Comparison of ENCODE assay signal across 8 cellular contexts in genomic region chr12:68612245-68612644, GRCh38. TPM values are rescaled to one million over a fixed set of nuclear protein-coding genes. Genes with fewer than 3 reads are reported as not detected.
DNase-seq lines count a peak whose midpoint lies in the region; ATAC-seq, FAIRE-seq and TF ChIP-seq lines count a peak whose summit lies in the region.

No MANE protein-coding gene starts in this region.

- intact Hi-C loops in left ventricle myocardium inferior (cut with micrococcal nuclease) (loop anchor here (10.0 kb wide), 1 partner anchor 247 kb away; no protein-coding TSS in a partner anchor), left cardiac atrium (cut with DNase I) (loop anchor here in 1 of 2 donors (10.0 kb wide), 1 partner anchor 257 kb away; no protein-coding TSS in a partner anchor), GM12878 (cut with micrococcal nuclease; ENCODE audit: unreplicated experiment) (loop anchor here (2.0 to 5.0 kb wide), 3 partner anchors 165 to 247 kb away; partner anchors contain the start of gene MDM2)

- no peak overlapping the region for H3K23ac ChIP-seq in mesenchymal stem cell (ENCODE audit: low read length in 2 of 2)

- no peak overlapping the region for H4K8ac ChIP-seq in mesenchymal stem cell (ENCODE audit: low read length)

- no peak overlapping the region for H2AFZ ChIP-seq in GM12878 (ENCODE audit: control insufficient read depth, low read depth, low read length)
- H2AFZ ChIP-seq in mesenchymal stem cell (ENCODE audit: low read depth, low read length): no peak overlapping the region

- TF ChIP-seq CTCF in left ventricle myocardium inferior (IDR thresholded peaks at IDR 0.05; ENCODE audit: borderline replicate concordance) (no peak), GM12878 (IDR thresholded peaks at IDR 0.05 in 2 of 3, conservative IDR thresholded peaks at IDR 0.05 in 1 of 3; ENCODE audit: control insufficient read depth in 2 of 3, extremely low read depth in 1 of 3, insufficient read depth in 1 of 3, low read depth in 3 of 3, low read length in 3 of 3) (no peak)

- H3K79me2 ChIP-seq in GM12878 (ENCODE audit: control insufficient read depth, insufficient read depth, low read length): peaks cover 64% of the 10 kb centered on the region

- no peak overlapping the region for H3K14ac ChIP-seq in mesenchymal stem cell (ENCODE audit: low read length in 2 of 2)

- no peak overlapping the region for H3K18ac ChIP-seq in mesenchymal stem cell (ENCODE audit: low read depth in 1 of 2, low read length in 2 of 2)

- 0% methylated on average over 5 of the region's 5 CpGs for WGBS in GM12878 (ENCODE audit: insufficient coverage, insufficient replicate concordance, low lambda C conversion rate, missing lambda C conversion rate)
- 0% methylated on average over 1 of the region's 5 CpGs for WGBS in mesenchymal stem cell

- H3K4me3 ChIP-seq in left ventricle myocardium inferior (peak overlapping the region; percentile 82), GM12878 (peak overlapping the region; percentile 86), mesenchymal stem cell (ENCODE audit: insufficient read depth in 1 of 2, low read depth in 1 of 2, low read length in 2 of 2) (peak overlapping the region in 1 of 2 experiments; percentile 83)

- ATAC-seq in left cardiac atrium (no peak), GM12878 (peak; percentile 11), GM18502 (IDR thresholded peaks at IDR 0.05; ENCODE audit: poor library complexity, unreplicated experiment) (no peak)

- H3K27me3 ChIP-seq in left ventricle myocardium inferior (ENCODE audit: low read depth): no peaks in the 10 kb centered on the region
- H3K27me3 ChIP-seq in GM12878 (replicated peaks in 1 of 2; ENCODE audit: control insufficient read depth in 2 of 2, insufficient read depth in 2 of 2, low read length in 1 of 2): no peaks in the 10 kb centered on the region
- H3K27me3 ChIP-seq in mesenchymal stem cell (ENCODE audit: control insufficient read depth in 1 of 2, insufficient read depth in 1 of 2, low read length in 2 of 2): no peaks in the 10 kb centered on the region

- no peak for FAIRE-seq in GM12878 (lab: Jason Lieb, UNC)

- H2AK5ac ChIP-seq in mesenchymal stem cell (ENCODE audit: low read length, severe bottlenecking): no peak overlapping the region

- no peak for TF ChIP-seq POLR2A in GM12878 (IDR thresholded peaks at IDR 0.05; ENCODE audit: low read depth, low read length)

- POLR2A ChIA-PET in GM12878 (lab: Charles Lee): interaction anchor here (0.6 to 2.3 kb wide), 16 partner anchors 9 to 281 kb away, joined by 3 to 13 read pairs (median 4); partner anchors contain the start of genes MDM2 and SLC35E3

- no peaks in the 10 kb centered on the region for H3K79me1 ChIP-seq in mesenchymal stem cell (replicated peaks; ENCODE audit: low read length, poor library complexity, severe bottlenecking)

- in situ Hi-C loops in GM12878 (cut with MboI): loop anchor here (25.0 kb wide), 1 partner anchor 250 kb away; no protein-coding TSS in a partner anchor

- H3K36me3 ChIP-seq in left ventricle myocardium inferior (no peaks in the 10 kb centered on the region), GM12878 (ENCODE audit: control insufficient read depth in 2 of 2, insufficient read depth in 2 of 2, low read length in 1 of 2) (no peaks in the 10 kb centered on the region), mesenchymal stem cell (ENCODE audit: control insufficient read depth in 1 of 2, insufficient read depth in 2 of 2, low read depth in 1 of 2, low read length in 2 of 2) (peaks cover 0 to 4% of the 10 kb centered on the region in 2 experiments)

- H3K9me3 ChIP-seq in left ventricle myocardium inferior (replicated peaks) (no peaks in the 10 kb centered on the region), GM12878 (replicated peaks; ENCODE audit: control insufficient read depth, insufficient read depth, low read length) (no peaks in the 10 kb centered on the region), mesenchymal stem cell (ENCODE audit: control insufficient read depth, low read length) (no peaks in the 10 kb centered on the region)

- H3K27ac ChIP-seq in left ventricle myocardium inferior (replicated peaks): peak overlapping the region; percentile 95
- H3K27ac ChIP-seq in GM12878 (ENCODE audit: control insufficient read depth, insufficient read depth): peak overlapping the region; percentile 98
- no peak overlapping the region for H3K27ac ChIP-seq in mesenchymal stem cell (ENCODE audit: low read length, poor library complexity, severe bottlenecking)

- H3K9ac ChIP-seq in GM12878 (ENCODE audit: control insufficient read depth, insufficient read depth, low read length) (peak overlapping the region; percentile 98), mesenchymal stem cell (ENCODE audit: low read length) (peak overlapping the region; percentile 99)

- H2BK5ac ChIP-seq in mesenchymal stem cell (ENCODE audit: low read depth, low read length, poor library complexity, severe bottlenecking): no peak overlapping the region

- H3K4me2 ChIP-seq in GM12878 (ENCODE audit: control insufficient read depth, insufficient read depth): peak overlapping the region; percentile 84
- peak overlapping the region; percentile 36 for H3K4me2 ChIP-seq in mesenchymal stem cell (ENCODE audit: low read length, poor library complexity, severe bottlenecking)

- H3K4me1 ChIP-seq in left ventricle myocardium inferior: peaks cover 65% of the 10 kb centered on the region
- H3K4me1 ChIP-seq in GM12878 (ENCODE audit: control insufficient read depth, insufficient read depth, low read length): peaks cover 4% of the 10 kb centered on the region; the same call in 1 of the 2 replicates
- peaks cover 7% of the 10 kb centered on the region for H3K4me1 ChIP-seq in mesenchymal stem cell (ENCODE audit: control insufficient read depth, insufficient read depth, low read depth, low read length)

- BruUV-seq in GM12878 (replicated peaks; lab: Mats Ljungman, UMichigan): TSS peak; percentile 56

- CTCF ChIA-PET in GM12878 (lab: Yijun Ruan, JAX): interaction anchor here (0.9 to 2.1 kb wide), 5 partner anchors 10 to 252 kb away, joined by 3 to 11 read pairs (median 6); no protein-coding TSS in a partner anchor

- TF ChIP-seq RAD21 in GM12878 (IDR thresholded peaks at IDR 0.05; ENCODE audit: insufficient read depth, low read depth, low read length): no peak

- no peak for DNase-seq in left ventricle myocardium inferior
- no peak for DNase-seq in left cardiac atrium
- DNase-seq in GM12878 (ENCODE audit: low read depth, low spot score): no peak
- peak; percentile 66 for DNase-seq in mesenchymal stem cell
- DNase-seq in AML-193 (lab: John Stamatoyannopoulos, UW): no peak
- DNase-seq in COLO829 (ENCODE audit: low spot score): no peak
- DNase-seq in hepatic stellate cell (ENCODE audit: low spot score): no peak

- H4K91ac ChIP-seq in mesenchymal stem cell (ENCODE audit: low read length): no peak overlapping the region

- RAD21 ChIA-PET in GM12878 (lab: Charles Lee; ENCODE audit: unreplicated experiment): interaction anchor here (0.8 to 5.1 kb wide), 21 partner anchors 10 to 293 kb away, joined by 3 to 42 read pairs (median 5); partner anchors contain the start of genes MDM1, MDM2 and SLC35E3

- no peak overlapping the region for H2BK120ac ChIP-seq in mesenchymal stem cell (ENCODE audit: low read depth, low read length)

- H2BK12ac ChIP-seq in mesenchymal stem cell (ENCODE audit: low read length in 2 of 2): no peak overlapping the region

- no peak for TF ChIP-seq EP300 in GM12878 (IDR thresholded peaks at IDR 0.05; ENCODE audit: borderline replicate concordance in 1 of 2, control insufficient read depth in 1 of 2, low read depth in 2 of 2, low read length in 2 of 2)

- peaks cover 5% of the 10 kb centered on the region; the same call in 1 of the 2 replicates for H4K20me1 ChIP-seq in GM12878 (ENCODE audit: control insufficient read depth, insufficient read depth)

- SMC1A ChIA-PET in GM12878 (lab: Charles Lee; ENCODE audit: uncharacterized antibody, unreplicated experiment): interaction anchor here (0.9 to 5.9 kb wide), 21 partner anchors 11 to 257 kb away, joined by 3 to 53 read pairs (median 6); partner anchors contain the start of gene MDM2

- no peak overlapping the region for H3K4ac ChIP-seq in mesenchymal stem cell (ENCODE audit: low read depth in 1 of 2, low read length in 2 of 2)

- H2BK15ac ChIP-seq in mesenchymal stem cell (ENCODE audit: low read depth, poor library complexity, severe bottlenecking): no peak overlapping the region

TF ChIP-seq in GM12878, 131 proteins besides CTCF, POLR2A, EP300 and RAD21 (continues in another document):
- TF ChIP-seq SIX5 (IDR thresholded peaks at IDR 0.05; ENCODE audit: low read depth, low read length, severe bottlenecking) (no peak), NFIC (IDR thresholded peaks at IDR 0.05; ENCODE audit: low read depth, low read length) (peak; percentile 22; the same call in 1 of the 2 replicates)

RNA-seq across cellular contexts. Expression of gene RAP1B, which starts 1.5 kb away (rescaled TPM):
- total RNA-seq in left ventricle myocardium inferior: 41.5 TPM
- 10 to 100 TPM; 82.2 to 91.3 TPM for total RNA-seq in left cardiac atrium
- 248 and 255 TPM in 2 replicates for total RNA-seq in GM12878 (2013; cell fraction: nucleolus; rRNA removed)
- total RNA-seq in GM12878 (2014; rRNA removed): 113 and 117 TPM in 2 replicates
- total RNA-seq in GM12878 (2014; rRNA removed; fragmentation: Illumina TruSeq; extraction: Trizol): 121 and 125 TPM in 2 replicates
- total RNA-seq in GM12878 (2021): 105 and 115 TPM in 2 replicates
- polyA plus RNA-seq in GM12878 (2011; ENCODE audit: low read depth): 52.6 TPM
- 203 and 292 TPM in 2 replicates for polyA plus RNA-seq in GM12878 (2011; rRNA removed)
- 80.2 and 93.0 TPM in 2 replicates for polyA plus RNA-seq in GM12878 (2011; cell fraction: cytosol; rRNA removed)
- 61.6 and 84.0 TPM in 2 replicates for polyA plus RNA-seq in GM12878 (2011; cell fraction: nucleus; rRNA removed)
- 86.1 and 107 TPM in 2 replicates for polyA plus RNA-seq in GM12878 (2012)
- 201 and 225 TPM in 2 replicates for polyA plus RNA-seq in GM12878 (2014; fragmentation: Illumina TruSeq; extraction: Trizol)
- polyA plus RNA-seq in GM12878 (2014; fragmentation: Nextera tagmentation; extraction: Ambion mirVana): 10 to 100 TPM; 88.9 to 95.0 TPM
- polyA plus RNA-seq in GM12878 (2014; rRNA removed): 121 and 129 TPM in 2 replicates
- polyA plus RNA-seq in GM12878 (2016; fragmentation: Nextera tagmentation; extraction: Ambion mirVana): 100 to 1,000 TPM; 208 to 219 TPM
- polyA minus RNA-seq in GM12878 (2011; rRNA and poly(A)+ RNA removed): 53.3 and 76.7 TPM in 2 replicates
- 30.6 and 58.6 TPM in 2 replicates for polyA minus RNA-seq in GM12878 (2011; cell fraction: cytosol; rRNA and poly(A)+ RNA removed)
- 33.7 and 63.2 TPM in 2 replicates for polyA minus RNA-seq in GM12878 (2011; cell fraction: nucleus; rRNA and poly(A)+ RNA removed)
- 219 TPM for polyA plus RNA-seq in mesenchymal stem cell (2013, experiment 1 of 2)
- polyA plus RNA-seq in mesenchymal stem cell (2013, experiment 2 of 2): 229 TPM
